In genomic region chr3:77039606-77040553, GRCh38 we compare ENCODE assay signal across 8 cellular contexts. TPM values are rescaled to one million over a fixed set of nuclear protein-coding genes. Genes with fewer than 3 reads are reported as not detected.
DNase-seq lines count a peak whose midpoint lies in the region; ATAC-seq, FAIRE-seq and TF ChIP-seq lines count a peak whose summit lies in the region.

A gene with protein sequence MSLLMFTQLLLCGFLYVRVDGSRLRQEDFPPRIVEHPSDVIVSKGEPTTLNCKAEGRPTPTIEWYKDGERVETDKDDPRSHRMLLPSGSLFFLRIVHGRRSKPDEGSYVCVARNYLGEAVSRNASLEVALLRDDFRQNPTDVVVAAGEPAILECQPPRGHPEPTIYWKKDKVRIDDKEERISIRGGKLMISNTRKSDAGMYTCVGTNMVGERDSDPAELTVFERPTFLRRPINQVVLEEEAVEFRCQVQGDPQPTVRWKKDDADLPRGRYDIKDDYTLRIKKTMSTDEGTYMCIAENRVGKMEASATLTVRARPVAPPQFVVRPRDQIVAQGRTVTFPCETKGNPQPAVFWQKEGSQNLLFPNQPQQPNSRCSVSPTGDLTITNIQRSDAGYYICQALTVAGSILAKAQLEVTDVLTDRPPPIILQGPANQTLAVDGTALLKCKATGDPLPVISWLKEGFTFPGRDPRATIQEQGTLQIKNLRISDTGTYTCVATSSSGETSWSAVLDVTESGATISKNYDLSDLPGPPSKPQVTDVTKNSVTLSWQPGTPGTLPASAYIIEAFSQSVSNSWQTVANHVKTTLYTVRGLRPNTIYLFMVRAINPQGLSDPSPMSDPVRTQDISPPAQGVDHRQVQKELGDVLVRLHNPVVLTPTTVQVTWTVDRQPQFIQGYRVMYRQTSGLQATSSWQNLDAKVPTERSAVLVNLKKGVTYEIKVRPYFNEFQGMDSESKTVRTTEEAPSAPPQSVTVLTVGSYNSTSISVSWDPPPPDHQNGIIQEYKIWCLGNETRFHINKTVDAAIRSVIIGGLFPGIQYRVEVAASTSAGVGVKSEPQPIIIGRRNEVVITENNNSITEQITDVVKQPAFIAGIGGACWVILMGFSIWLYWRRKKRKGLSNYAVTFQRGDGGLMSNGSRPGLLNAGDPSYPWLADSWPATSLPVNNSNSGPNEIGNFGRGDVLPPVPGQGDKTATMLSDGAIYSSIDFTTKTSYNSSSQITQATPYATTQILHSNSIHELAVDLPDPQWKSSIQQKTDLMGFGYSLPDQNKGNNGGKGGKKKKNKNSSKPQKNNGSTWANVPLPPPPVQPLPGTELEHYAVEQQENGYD (N-terminal part only) (plus strand): TSS chr3:77040099. CDS start chr3:77040786, 687 bp downstream.

- H3K4me3 ChIP-seq in endodermal cell (ENCODE audit: low read length), result peak within 1 kb of the TSS; percentile 84
- peak within 1 kb of the TSS; percentile 29 to 58 for H3K4me3 ChIP-seq in mucosa of rectum (ENCODE audit: low read length in 2 of 2)

- TF ChIP-seq CTCF in endodermal cell (conservative IDR thresholded peaks at IDR 0.05), result no peak

- peaks cover 35% of the 10 kb centered on the region for H3K27me3 Mint-ChIP-seq in endodermal cell (ENCODE audit: insufficient read depth)

- no peaks in the 10 kb centered on the region for H3K9me3 ChIP-seq in endodermal cell (ENCODE audit: control insufficient read depth, low read length)
- H3K9me3 ChIP-seq in mucosa of rectum (ENCODE audit: control insufficient read depth in 2 of 2, low read length in 2 of 2), result no peaks in the 10 kb centered on the region

- peak within 1 kb of the TSS; percentile 52 for H3K27ac ChIP-seq in endodermal cell (ENCODE audit: low read depth, low read length)
- H3K27ac ChIP-seq in mucosa of rectum (ENCODE audit: low read depth in 2 of 2, low read length in 2 of 2), result no peak within 1 kb of the TSS

- DNase-seq in ELR (ENCODE audit: low read depth) (peak; percentile 27), NCI-H69 (lab: John Stamatoyannopoulos, UW) (peak; percentile 92), endodermal cell (peak; percentile 89), NCI-H1436 (lab: John Stamatoyannopoulos, UW) (no peak), GM12892 (ENCODE audit: insufficient read length) (no peak)

- H3K4me1 Mint-ChIP-seq in endodermal cell, result peaks cover 9% of the 10 kb centered on the region

- no peak for ATAC-seq in HG03135 (IDR thresholded peaks at IDR 0.05; ENCODE audit: unreplicated experiment)
- ATAC-seq in HG03097 (IDR thresholded peaks at IDR 0.05; ENCODE audit: low FRiP score, unreplicated experiment), result no peak

- H3K36me3 Mint-ChIP-seq in endodermal cell (ENCODE audit: low read depth), result no peaks in the 10 kb centered on the region

- H3K27ac Mint-ChIP-seq in endodermal cell, result no peak within 1 kb of the TSS

- TF ChIP-seq POLR2A in GM12892 (IDR thresholded peaks at IDR 0.05; ENCODE audit: low read depth, low read length), result no peak

- WGBS in endodermal cell (ENCODE audit: insufficient coverage in 1 of 2, insufficient read length in 1 of 2), 2 experiments, result 0% methylated on average over 15 to 61 of the region's 65 CpGs

- H3K27me3 ChIP-seq in endodermal cell (ENCODE audit: control insufficient read depth, insufficient read depth, low read length, poor library complexity, severe bottlenecking) (peaks cover 30% of the 10 kb centered on the region), mucosa of rectum (ENCODE audit: control insufficient read depth in 2 of 2, insufficient read depth in 2 of 2, low read length in 2 of 2) (peaks cover 13 to 24% of the 10 kb centered on the region in 2 donors)

- FAIRE-seq in GM12892 (lab: Jason Lieb, UNC), result no peak

- H3K36me3 ChIP-seq in endodermal cell (ENCODE audit: control insufficient read depth, insufficient read depth, low read length) (no peaks in the 10 kb centered on the region), mucosa of rectum (ENCODE audit: control insufficient read depth in 2 of 2, insufficient read depth in 2 of 2, low read length in 2 of 2) (no peaks in the 10 kb centered on the region)

- H3K4me1 ChIP-seq in endodermal cell (ENCODE audit: control insufficient read depth, insufficient read depth, low read length) (no peaks in the 10 kb centered on the region), mucosa of rectum (ENCODE audit: control insufficient read depth in 2 of 2, insufficient read depth in 2 of 2, low read length in 2 of 2) (no peaks in the 10 kb centered on the region)

- H3K9me3 Mint-ChIP-seq in endodermal cell, result no peaks in the 10 kb centered on the region

- H3K9ac ChIP-seq in endodermal cell (ENCODE audit: extremely low read depth, low read length, poor library complexity, severe bottlenecking), result no peak within 1 kb of the TSS
- peak within 1 kb of the TSS in 1 of 2 donors; percentile 17 for H3K9ac ChIP-seq in mucosa of rectum (ENCODE audit: low read depth in 1 of 2, low read length in 2 of 2)

- peak within 1 kb of the TSS; percentile 73 for H3K4me3 Mint-ChIP-seq in endodermal cell

RNA-seq across cellular contexts. Expression of the gene that starts here (rescaled TPM):
- 1 to 10 TPM; 2.5 to 2.9 TPM for total RNA-seq in endodermal cell
- 23.3 TPM for polyA plus RNA-seq in endodermal cell (2013, experiment 1 of 2)
- 21.1 TPM for polyA plus RNA-seq in endodermal cell (2013, experiment 2 of 2)
- not detected for polyA plus RNA-seq in GM12892 (2012; ENCODE audit: missing spikeins)

Comparison
In these comparisons a context has a peak if more than half of its experiments do, and no peak if none do; other contexts are left out.
1. DNase-seq: peak in ELR (single experiment), NCI-H69 (single experiment) and endodermal cell (single experiment); none in NCI-H1436 (single experiment) and GM12892 (single experiment).